Comparison of ENCODE assay signal across 24 cellular contexts in the genomic region with DNA sequence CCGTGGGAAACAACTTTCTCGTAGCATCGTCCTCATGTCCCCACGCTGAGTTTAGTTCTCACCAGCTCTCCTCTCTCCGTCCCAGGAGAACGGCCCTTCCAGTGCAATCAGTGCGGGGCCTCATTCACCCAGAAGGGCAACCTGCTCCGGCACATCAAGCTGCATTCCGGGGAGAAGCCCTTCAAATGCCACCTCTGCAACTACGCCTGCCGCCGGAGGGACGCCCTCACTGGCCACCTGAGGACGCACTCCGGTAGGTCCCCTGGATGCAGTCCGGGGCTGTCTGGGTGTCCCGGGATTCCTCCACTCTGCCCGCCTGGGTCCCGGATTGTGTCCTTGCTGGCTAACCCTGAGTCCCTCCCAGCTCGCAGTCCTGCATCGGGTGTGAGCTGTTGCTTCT.
DNase-seq lines count a peak whose midpoint lies in the region; ATAC-seq and TF ChIP-seq lines count a peak whose summit lies in the region.
"Had no signal": no experiment of that assay in that cellular context is flagged by ENCODE, and none has a peak within 500 bp of the region (broad histone marks: within the 10 kb centered on the region; RNA-seq: fewer than 3 reads in every experiment).

No MANE protein-coding gene starts in this region.

- TF ChIP-seq CTCF in GM10266 (IDR thresholded peaks at IDR 0.05; ENCODE audit: control insufficient read depth, insufficient read depth, low read depth, missing control alignments), result no peak
- no peak for TF ChIP-seq CTCF in Caco-2 (IDR thresholded peaks at IDR 0.05; ENCODE audit: insufficient read depth in 1 of 2, low read depth in 1 of 2, low read length in 1 of 2, severe bottlenecking in 1 of 2, unreplicated experiment in 1 of 2)

- H3K36me3 ChIP-seq in CD4-positive, alpha-beta memory T cell (ENCODE audit: insufficient read depth, low read length), result peaks cover 84% of the 10 kb centered on the region
- peaks cover 34 to 81% (median 50%) of the 10 kb centered on the region in 3 experiments for H3K36me3 ChIP-seq in naive thymus-derived CD4-positive, alpha-beta T cell (ENCODE audit: control insufficient read depth in 2 of 3, insufficient read depth in 3 of 3, low read length in 3 of 3)
- no peaks in the 10 kb centered on the region for H3K36me3 ChIP-seq in Caco-2 (ENCODE audit: control insufficient read depth, insufficient read depth, low read length)

- H3K4me1 Mint-ChIP-seq in activated CD4-positive, alpha-beta T cell treated with anti-CD3 and anti-CD28 coated beads, Interleukin-2, amount 10 ng/mL, durations not matched to agents 24 days and 14 days, result peaks cover 44% of the 10 kb centered on the region
- peaks cover 58 to 87% (median 76%) of the 10 kb centered on the region in 4 donors for H3K4me1 Mint-ChIP-seq in CD4-positive, alpha-beta memory T cell
- H3K4me1 Mint-ChIP-seq in activated T-helper 17 cell treated with anti-CD3 and anti-CD28 coated beads, Interleukin-2, amount 50 U/mL, for 72 hours, result peaks cover 20% of the 10 kb centered on the region
- peaks cover 44 to 96% (median 91%) of the 10 kb centered on the region in 7 donors for H3K4me1 Mint-ChIP-seq in naive thymus-derived CD4-positive, alpha-beta T cell
- no peaks in the 10 kb centered on the region for H3K4me1 Mint-ChIP-seq in Caco-2 (ENCODE audit: low read depth, unreplicated experiment)

- no peaks in the 10 kb centered on the region for H3K9me3 ChIP-seq in CD4-positive, alpha-beta memory T cell (ENCODE audit: control insufficient read depth in 1 of 2, low read length in 2 of 2)
- no peaks in the 10 kb centered on the region for H3K9me3 ChIP-seq in naive thymus-derived CD4-positive, alpha-beta T cell (ENCODE audit: control insufficient read depth in 2 of 3, low read length in 3 of 3)
- H3K9me3 ChIP-seq in Caco-2, result no peaks in the 10 kb centered on the region
- H3K9me3 ChIP-seq: neutrophil had no signal

- no peak overlapping the region for H3K4me3 ChIP-seq in CD4-positive, alpha-beta memory T cell (ENCODE audit: low read length in 2 of 2)
- no peak overlapping the region for H3K4me3 ChIP-seq in naive thymus-derived CD4-positive, alpha-beta T cell (ENCODE audit: low read length)
- H3K4me3 ChIP-seq in Caco-2 (ENCODE audit: low read depth, low read length), result no peak overlapping the region

- no peaks in the 10 kb centered on the region for H3K27me3 Mint-ChIP-seq in activated CD4-positive, alpha-beta T cell treated with anti-CD3 and anti-CD28 coated beads, Interleukin-2, amount 10 ng/mL, durations not matched to agents 24 days and 14 days
- H3K27me3 Mint-ChIP-seq in CD4-positive, alpha-beta memory T cell, result no peaks in the 10 kb centered on the region
- H3K27me3 Mint-ChIP-seq in activated T-helper 17 cell treated with anti-CD3 and anti-CD28 coated beads, Interleukin-2, amount 50 U/mL, for 72 hours, result no peaks in the 10 kb centered on the region
- no peaks in the 10 kb centered on the region for H3K27me3 Mint-ChIP-seq in naive thymus-derived CD4-positive, alpha-beta T cell
- peaks cover 9% of the 10 kb centered on the region for H3K27me3 Mint-ChIP-seq in Caco-2 (ENCODE audit: insufficient read depth, unreplicated experiment)
- H3K27me3 Mint-ChIP-seq: progenitor cell of endocrine pancreas had no signal

- H3K4me1 ChIP-seq in CD4-positive, alpha-beta memory T cell (ENCODE audit: insufficient read depth, low read length), result peaks cover 84% of the 10 kb centered on the region
- H3K4me1 ChIP-seq in naive thymus-derived CD4-positive, alpha-beta T cell (ENCODE audit: control insufficient read depth in 2 of 2, insufficient read depth in 2 of 2, low read length in 2 of 2), result peaks cover 26 to 57% of the 10 kb centered on the region in 2 donors
- 0 out of 2 replicates have a peak, but pooled peaks cover 6% of the 10 kb centered on the region for H3K4me1 ChIP-seq in Caco-2

- intact Hi-C loops in activated CD4-positive, alpha-beta T cell treated with anti-CD3 and anti-CD28 coated beads, Interleukin-2, amount 10 ng/mL, durations not matched to agents 24 days and 14 days (cut with micrococcal nuclease), result no loop called here
- intact Hi-C loops in CD4-positive, alpha-beta memory T cell (cut with micrococcal nuclease), result no loop called here
- intact Hi-C loops in naive thymus-derived CD4-positive, alpha-beta T cell (cut with micrococcal nuclease), result no loop called here
- intact Hi-C loops in Caco-2 (cut with micrococcal nuclease; ENCODE audit: unreplicated experiment), result no loop called here

- peaks cover 85% of the 10 kb centered on the region for H3K36me3 Mint-ChIP-seq in activated CD4-positive, alpha-beta T cell treated with anti-CD3 and anti-CD28 coated beads, Interleukin-2, amount 10 ng/mL, durations not matched to agents 24 days and 14 days (ENCODE audit: low read depth)
- peaks cover 77 to 96% of the 10 kb centered on the region in 2 donors for H3K36me3 Mint-ChIP-seq in CD4-positive, alpha-beta memory T cell
- peaks cover 98% of the 10 kb centered on the region for H3K36me3 Mint-ChIP-seq in activated T-helper 17 cell treated with anti-CD3 and anti-CD28 coated beads, Interleukin-2, amount 50 U/mL, for 72 hours (ENCODE audit: low read depth)
- H3K36me3 Mint-ChIP-seq in naive thymus-derived CD4-positive, alpha-beta T cell, result peaks cover 15 to 76% (median 58%) of the 10 kb centered on the region in 5 donors
- no peaks in the 10 kb centered on the region for H3K36me3 Mint-ChIP-seq in Caco-2 (ENCODE audit: insufficient read depth, unreplicated experiment)

- no peak for DNase-seq in activated CD4-positive, alpha-beta T cell treated with anti-CD3 and anti-CD28 coated beads, Interleukin-2, amount 10 ng/mL, durations not matched to agents 24 days and 14 days
- DNase-seq in activated CD4-positive, alpha-beta T cell treated with anti-CD3 and anti-CD28 coated beads for 1 hour, result no peak
- no peak for DNase-seq in CD4-positive, alpha-beta memory T cell
- no peak for DNase-seq in naive thymus-derived CD4-positive, alpha-beta T cell
- DNase-seq in iPS-NIHi7 (ENCODE audit: extremely low spot score), result no peak
- DNase-seq in GM10266 (ENCODE audit: extremely low spot score), result no peak
- DNase-seq in Caco-2, result no peak
- DNase-seq: activated CD8-positive, alpha-beta memory T cell treated with anti-CD3 and anti-CD28 coated beads, Interleukin-2, amount 50 U/mL, for 48 hours; AML-193; Kasumi-1; MV-4-11; NCI-H146; NCI-H510A treated with DMSO at 0.1 percent for 48 hours; NK-92 treated with Interleukin-12 subunit alpha and Interleukin-12 subunit beta, amount 100 ng/mL, for 24 hours; SHP77 treated with DMSO at 0.1 percent for 48 hours; stimulated activated CD4-positive, alpha-beta T cell treated with anti-CD3 and anti-CD28 coated beads, Interleukin-4, amount 100 ng/mL, for 4 hours; SW 1271; trophoblast cell had no signal

- no TSS peak for BruUV-seq in Caco-2 (replicated peaks; lab: Mats Ljungman, UMichigan)

- ATAC-seq in activated T-helper 17 cell treated with anti-CD3 and anti-CD28 coated beads, Interleukin-2, amount 50 U/mL, for 72 hours (replicated peaks), result no peak
- ATAC-seq in naive thymus-derived CD4-positive, alpha-beta T cell, result no peak
- ATAC-seq: HCT116, Panc1, sciatic nerve had no signal

- H3K9me3 Mint-ChIP-seq in activated CD4-positive, alpha-beta T cell treated with anti-CD3 and anti-CD28 coated beads, Interleukin-2, amount 10 ng/mL, durations not matched to agents 24 days and 14 days, result no peaks in the 10 kb centered on the region
- H3K9me3 Mint-ChIP-seq in CD4-positive, alpha-beta memory T cell, result peaks cover 0 to 1% (median 0%) of the 10 kb centered on the region in 8 donors
- no peaks in the 10 kb centered on the region for H3K9me3 Mint-ChIP-seq in activated T-helper 17 cell treated with anti-CD3 and anti-CD28 coated beads, Interleukin-2, amount 50 U/mL, for 72 hours
- peaks cover 0 to 4% (median 0%) of the 10 kb centered on the region in 11 donors for H3K9me3 Mint-ChIP-seq in naive thymus-derived CD4-positive, alpha-beta T cell
- no peaks in the 10 kb centered on the region for H3K9me3 Mint-ChIP-seq in Caco-2 (ENCODE audit: unreplicated experiment)

- H3K27ac Mint-ChIP-seq in activated CD4-positive, alpha-beta T cell treated with anti-CD3 and anti-CD28 coated beads, Interleukin-2, amount 10 ng/mL, durations not matched to agents 24 days and 14 days, result peak overlapping the region; percentile 58
- peak overlapping the region in 4 of 7 donors; percentile 43 to 84 (median 66) for H3K27ac Mint-ChIP-seq in CD4-positive, alpha-beta memory T cell
- H3K27ac Mint-ChIP-seq in activated T-helper 17 cell treated with anti-CD3 and anti-CD28 coated beads, Interleukin-2, amount 50 U/mL, for 72 hours, result peak overlapping the region; percentile 6
- H3K27ac Mint-ChIP-seq in naive thymus-derived CD4-positive, alpha-beta T cell, result peak overlapping the region in 7 of 9 donors; percentile 58 to 99 (median 78)
- no peak overlapping the region for H3K27ac Mint-ChIP-seq in Caco-2 (ENCODE audit: unreplicated experiment)
- H3K27ac Mint-ChIP-seq: progenitor cell of endocrine pancreas had no signal

- POLR2A ChIA-PET in CD4-positive, alpha-beta memory T cell (lab: Charles Lee; ENCODE audit: partially characterized antibody), result interaction anchor here (0.8 to 4.2 kb wide), 5 partner anchors 9 to 162 kb away, joined by 3 to 22 read pairs (median 3); no protein-coding TSS in a partner anchor
- POLR2A ChIA-PET in naive thymus-derived CD4-positive, alpha-beta T cell (lab: Charles Lee), result interaction anchor here (0.5 to 39.4 kb wide), 4 partner anchors 15 to 54 kb away, joined by 3 to 1292 read pairs (median 3); no protein-coding TSS in a partner anchor
- POLR2A ChIA-PET in Caco-2 (lab: Charles Lee), result no interaction called here

- H3K27ac ChIP-seq in CD4-positive, alpha-beta memory T cell (ENCODE audit: low read depth, low read length), result no peak overlapping the region
- peak overlapping the region; percentile 69 for H3K27ac ChIP-seq in naive thymus-derived CD4-positive, alpha-beta T cell (ENCODE audit: low read depth, low read length)

- CTCF ChIA-PET in CD4-positive, alpha-beta memory T cell (lab: Charles Lee; ENCODE audit: partially characterized antibody), result interaction anchor here (1.0 to 1.1 kb wide), 2 partner anchors 72 to 177 kb away, joined by 3 to 4 read pairs; no protein-coding TSS in a partner anchor
- CTCF ChIA-PET in naive thymus-derived CD4-positive, alpha-beta T cell (lab: Charles Lee), result interaction anchor here (0.7 to 1.3 kb wide), 2 partner anchors 9 to 14 kb away, joined by 3 to 4 read pairs; no protein-coding TSS in a partner anchor
- CTCF ChIA-PET in Caco-2 (lab: Charles Lee), result no interaction called here

- H3K27me3 ChIP-seq in CD4-positive, alpha-beta memory T cell (ENCODE audit: insufficient read depth, low read length), result no peaks in the 10 kb centered on the region
- no peaks in the 10 kb centered on the region for H3K27me3 ChIP-seq in naive thymus-derived CD4-positive, alpha-beta T cell (ENCODE audit: control insufficient read depth in 2 of 2, insufficient read depth in 2 of 2, low read length in 2 of 2)
- peaks cover 1% of the 10 kb centered on the region; the same call in 1 of the 2 replicates for H3K27me3 ChIP-seq in Caco-2 (replicated peaks; ENCODE audit: control insufficient read depth, insufficient read depth, low read length)
- H3K27me3 ChIP-seq: neutrophil had no signal

- H3K4me3 Mint-ChIP-seq in activated CD4-positive, alpha-beta T cell treated with anti-CD3 and anti-CD28 coated beads, Interleukin-2, amount 10 ng/mL, durations not matched to agents 24 days and 14 days, result no peak overlapping the region
- H3K4me3 Mint-ChIP-seq in CD4-positive, alpha-beta memory T cell, result no peak overlapping the region
- H3K4me3 Mint-ChIP-seq in activated T-helper 17 cell treated with anti-CD3 and anti-CD28 coated beads, Interleukin-2, amount 50 U/mL, for 72 hours, result no peak overlapping the region
- H3K4me3 Mint-ChIP-seq in naive thymus-derived CD4-positive, alpha-beta T cell, result peak overlapping the region in 3 of 10 donors; percentile 11 to 37 (median 33)
- no peak overlapping the region for H3K4me3 Mint-ChIP-seq in Caco-2 (ENCODE audit: unreplicated experiment)
